Comparison of ENCODE assay signal across 8 cellular contexts in genomic region chr6:41921712-41921998, GRCh38. TPM values are rescaled to one million over a fixed set of nuclear protein-coding genes. Genes with fewer than 3 reads are reported as not detected.
DNase-seq lines count a peak whose midpoint lies in the region; ATAC-seq and TF ChIP-seq lines count a peak whose summit lies in the region.

No MANE protein-coding gene starts in this region.

- H3K4me3 Mint-ChIP-seq in CD8-positive, alpha-beta memory T cell = peak overlapping the region; percentile 96 to 100 (median 99)
- peak overlapping the region; percentile 95 for H3K4me3 Mint-ChIP-seq in activated CD4-positive, alpha-beta memory T cell treated with anti-CD3 and anti-CD28 coated beads, Interleukin-2, amount 10 ng/mL, durations not matched to agents 7 days and 5 days

- H3K9me3 Mint-ChIP-seq in CD8-positive, alpha-beta memory T cell = no peaks in the 10 kb centered on the region
- no peaks in the 10 kb centered on the region for H3K9me3 Mint-ChIP-seq in activated CD4-positive, alpha-beta memory T cell treated with anti-CD3 and anti-CD28 coated beads, Interleukin-2, amount 10 ng/mL, durations not matched to agents 7 days and 5 days

- peak overlapping the region; percentile 98 to 100 (median 99) for H3K27ac Mint-ChIP-seq in CD8-positive, alpha-beta memory T cell
- peak overlapping the region; percentile 97 for H3K27ac Mint-ChIP-seq in activated CD4-positive, alpha-beta memory T cell treated with anti-CD3 and anti-CD28 coated beads, Interleukin-2, amount 10 ng/mL, durations not matched to agents 7 days and 5 days

- H3K79me2 ChIP-seq in smooth muscle cell (ENCODE audit: low read depth) = peaks cover 72% of the 10 kb centered on the region

- peak overlapping the region; percentile 97 for H3K4me2 ChIP-seq in smooth muscle cell

- peaks cover 0 to 27% (median 4%) of the 10 kb centered on the region in 3 donors for H3K36me3 Mint-ChIP-seq in CD8-positive, alpha-beta memory T cell
- H3K36me3 Mint-ChIP-seq in activated CD4-positive, alpha-beta memory T cell treated with anti-CD3 and anti-CD28 coated beads, Interleukin-2, amount 10 ng/mL, durations not matched to agents 7 days and 5 days (ENCODE audit: low read depth) = peaks cover 36% of the 10 kb centered on the region

- ATAC-seq in HG02885 (IDR thresholded peaks at IDR 0.05; ENCODE audit: poor library complexity, unreplicated experiment) (peak; percentile 11), GM19351 (IDR thresholded peaks at IDR 0.05; ENCODE audit: unreplicated experiment) (no peak), HG03108 (IDR thresholded peaks at IDR 0.05; ENCODE audit: unreplicated experiment) (no peak)

- TF ChIP-seq CTCF in smooth muscle cell (IDR thresholded peaks at IDR 0.05; ENCODE audit: borderline replicate concordance, insufficient read depth, poor library complexity, severe bottlenecking) = no peak

- peak overlapping the region; percentile 97 for H3K4me3 ChIP-seq in CD8-positive, alpha-beta memory T cell (ENCODE audit: low read length)
- H3K4me3 ChIP-seq in smooth muscle cell = peak overlapping the region; percentile 81

- H3K27me3 ChIP-seq in CD8-positive, alpha-beta memory T cell (ENCODE audit: insufficient read depth, low read length, poor library complexity, severe bottlenecking) = no peaks in the 10 kb centered on the region
- H3K27me3 ChIP-seq in smooth muscle cell (ENCODE audit: low read depth) = no peaks in the 10 kb centered on the region

- under 1% methylated on average over 17 of the region's 20 CpGs for WGBS in smooth muscle cell (ENCODE audit: low lambda C conversion rate)

- H4K20me1 ChIP-seq in smooth muscle cell (ENCODE audit: low read depth) = no peaks in the 10 kb centered on the region

- CTCF ChIA-PET in CD8-positive, alpha-beta memory T cell (lab: Charles Lee) = interaction anchor here (0.8 to 5.6 kb wide), 15 partner anchors 9 to 636 kb away, joined by 3 to 91 read pairs (median 7); partner anchors contain the start of genes CCND3, TAF8 and TOMM6
- CTCF ChIA-PET in activated CD4-positive, alpha-beta memory T cell treated with anti-CD3 and anti-CD28 coated beads, Interleukin-2, amount 10 ng/mL, durations not matched to agents 7 days and 5 days (lab: Charles Lee) = interaction anchor here (0.9 to 6.3 kb wide), 28 partner anchors 9 to 644 kb away, joined by 3 to 199 read pairs (median 5); partner anchors contain the start of genes CCND3, PRICKLE4, TAF8 and TOMM6

- H3K36me3 ChIP-seq in CD8-positive, alpha-beta memory T cell (ENCODE audit: insufficient read depth, low read length) = no peaks in the 10 kb centered on the region
- H3K36me3 ChIP-seq in smooth muscle cell (ENCODE audit: low read depth) = no peaks in the 10 kb centered on the region

- peaks cover 51 to 62% (median 60%) of the 10 kb centered on the region in 3 donors for H3K4me1 Mint-ChIP-seq in CD8-positive, alpha-beta memory T cell
- H3K4me1 Mint-ChIP-seq in activated CD4-positive, alpha-beta memory T cell treated with anti-CD3 and anti-CD28 coated beads, Interleukin-2, amount 10 ng/mL, durations not matched to agents 7 days and 5 days = peaks cover 57% of the 10 kb centered on the region

- H3K9ac ChIP-seq in smooth muscle cell (ENCODE audit: low read depth) = peak overlapping the region; percentile 99

- no peaks in the 10 kb centered on the region for H3F3A ChIP-seq in smooth muscle cell (ENCODE audit: low read depth)

- H3K4me1 ChIP-seq in CD8-positive, alpha-beta memory T cell (ENCODE audit: insufficient read depth, low read length) = peaks cover 38% of the 10 kb centered on the region
- H3K4me1 ChIP-seq in smooth muscle cell (ENCODE audit: low read depth) = peaks cover 25% of the 10 kb centered on the region

- POLR2A ChIA-PET in CD8-positive, alpha-beta memory T cell (lab: Charles Lee) = interaction anchor here (1.0 to 3.4 kb wide), 9 partner anchors 8 to 134 kb away, joined by 3 to 29 read pairs (median 8); partner anchors contain the start of genes CCND3, TAF8, TOMM6 and USP49
- POLR2A ChIA-PET in activated CD4-positive, alpha-beta memory T cell treated with anti-CD3 and anti-CD28 coated beads, Interleukin-2, amount 10 ng/mL, durations not matched to agents 7 days and 5 days (lab: Charles Lee) = interaction anchor here (0.7 to 5.7 kb wide), 20 partner anchors 8 to 968 kb away, joined by 3 to 191 read pairs (median 4); partner anchors contain the start of genes CCND3, TAF8, TOMM6 and USP49

- no peak for DNase-seq in CD8-positive, alpha-beta memory T cell
- no peak for DNase-seq in activated CD4-positive, alpha-beta memory T cell treated with anti-CD3 and anti-CD28 coated beads, Interleukin-2, amount 10 ng/mL, durations not matched to agents 7 days and 5 days
- DNase-seq in hepatic stellate cell (ENCODE audit: low spot score) (peak; percentile 50), smooth muscle cell (lab: John Stamatoyannopoulos, UW; ENCODE audit: unreplicated experiment) (no peak), SKM-1 (lab: John Stamatoyannopoulos, UW; ENCODE audit: unreplicated experiment) (no peak)

- H3K9me3 ChIP-seq in CD8-positive, alpha-beta memory T cell (ENCODE audit: low read length) = no peaks in the 10 kb centered on the region
- no peaks in the 10 kb centered on the region for H3K9me3 ChIP-seq in smooth muscle cell (replicated peaks; ENCODE audit: low read depth)

- peaks cover 0 to 9% of the 10 kb centered on the region in 2 donors for H3K27me3 Mint-ChIP-seq in CD8-positive, alpha-beta memory T cell
- H3K27me3 Mint-ChIP-seq in activated CD4-positive, alpha-beta memory T cell treated with anti-CD3 and anti-CD28 coated beads, Interleukin-2, amount 10 ng/mL, durations not matched to agents 7 days and 5 days = no peaks in the 10 kb centered on the region

- peak overlapping the region; percentile 96 for H3K27ac ChIP-seq in CD8-positive, alpha-beta memory T cell (ENCODE audit: low read depth, low read length)
- peak overlapping the region; percentile 99 for H3K27ac ChIP-seq in smooth muscle cell (ENCODE audit: low read depth)

- peak overlapping the region; percentile 92 for H2AFZ ChIP-seq in smooth muscle cell (ENCODE audit: low read depth)

RNA-seq across cellular contexts. Expression of gene BYSL, which starts 0.4 kb away (rescaled TPM):
- total RNA-seq in CD8-positive, alpha-beta memory T cell = 10 to 100 TPM; 80.5 to 84.4 TPM
- 5.9 TPM for polyA plus RNA-seq in CD8-positive, alpha-beta memory T cell
- 10 to 100 TPM; 23.9 to 24.8 TPM for total RNA-seq in activated CD4-positive, alpha-beta memory T cell treated with anti-CD3 and anti-CD28 coated beads, Interleukin-2, amount 10 ng/mL, durations not matched to agents 7 days and 5 days
- total RNA-seq in smooth muscle cell = 10.8 and 11.4 TPM in 2 replicates
- polyA plus RNA-seq in smooth muscle cell = 23.8 and 26.2 TPM in 2 replicates

RNA-seq across cellular contexts. Expression of gene MED20, which starts 0.7 kb away (rescaled TPM):
- total RNA-seq in CD8-positive, alpha-beta memory T cell = 10 to 100 TPM; 18.1 to 21.1 TPM
- 5.3 TPM for polyA plus RNA-seq in CD8-positive, alpha-beta memory T cell
- total RNA-seq in activated CD4-positive, alpha-beta memory T cell treated with anti-CD3 and anti-CD28 coated beads, Interleukin-2, amount 10 ng/mL, durations not matched to agents 7 days and 5 days = 10 to 100 TPM; 21.4 to 21.9 TPM
- total RNA-seq in smooth muscle cell = 13.2 and 13.4 TPM in 2 replicates
- polyA plus RNA-seq in smooth muscle cell = 14.0 and 14.9 TPM in 2 replicates

RNA-seq across cellular contexts. Expression of gene CCND3, which starts 20.0 kb away (rescaled TPM):
- total RNA-seq in CD8-positive, alpha-beta memory T cell = 100 to 1,000 TPM; 283 to 287 TPM
- polyA plus RNA-seq in CD8-positive, alpha-beta memory T cell = 648 TPM
- 100 to 1,000 TPM; 456 to 464 TPM for total RNA-seq in activated CD4-positive, alpha-beta memory T cell treated with anti-CD3 and anti-CD28 coated beads, Interleukin-2, amount 10 ng/mL, durations not matched to agents 7 days and 5 days
- total RNA-seq in smooth muscle cell = 31.5 and 48.0 TPM in 2 replicates
- polyA plus RNA-seq in smooth muscle cell = 84.2 and 107 TPM in 2 replicates

RNA-seq across cellular contexts. Expression of gene USP49, which starts 26.5 kb away (rescaled TPM):
- 1 to 10 TPM; 5.0 to 5.2 TPM for total RNA-seq in CD8-positive, alpha-beta memory T cell
- polyA plus RNA-seq in CD8-positive, alpha-beta memory T cell = 0.59 TPM
- 1 to 10 TPM; 6.8 to 7.3 TPM for total RNA-seq in activated CD4-positive, alpha-beta memory T cell treated with anti-CD3 and anti-CD28 coated beads, Interleukin-2, amount 10 ng/mL, durations not matched to agents 7 days and 5 days
- total RNA-seq in smooth muscle cell = 2.3 and 5.2 TPM in 2 replicates
- polyA plus RNA-seq in smooth muscle cell = 1.9 and 3.0 TPM in 2 replicates
